In the genomic region with DNA sequence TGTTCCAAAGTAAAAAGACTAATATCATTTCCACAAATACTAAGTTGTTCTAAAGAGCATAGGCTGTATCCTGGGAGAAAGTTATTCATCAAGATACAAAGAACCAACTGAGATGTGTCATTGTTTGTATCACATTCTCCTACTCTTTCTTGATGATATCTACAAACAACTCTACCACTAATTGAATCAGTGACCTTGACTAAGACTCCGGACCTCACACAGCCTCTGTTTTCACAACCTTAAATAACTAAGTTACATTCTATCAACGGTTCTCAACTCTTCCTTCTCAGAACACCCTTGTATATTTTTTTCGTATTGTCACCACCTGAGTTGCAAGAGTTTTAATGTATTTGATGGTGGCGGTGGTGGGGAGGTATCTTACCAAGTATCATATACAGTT, we compare ENCODE assay signal across 17 cellular contexts.
"Had no signal": no experiment of that assay in that cellular context is flagged by ENCODE, and none has a peak within 500 bp of the region (broad histone marks: within the 10 kb centered on the region; RNA-seq: fewer than 3 reads in every experiment).

No MANE protein-coding gene starts in this region.

- H3K4me3 Mint-ChIP-seq: activated CD4-positive, alpha-beta T cell treated with anti-CD3 and anti-CD28 coated beads, Interleukin-2, amount 10 ng/mL, durations not matched to agents 7 days and 5 days; activated CD8-positive, alpha-beta T cell treated with anti-CD3 and anti-CD28 coated beads, Interleukin-2, amount 10 ng/mL, durations not matched to agents 7 days and 5 days; activated T-cell treated with anti-CD3 and anti-CD28 coated beads, Interleukin-2, amount 50 U/mL, for 72 hours; central memory CD8-positive, alpha-beta T cell; endodermal cell; memory B cell had no signal

- H3K27me3 ChIP-seq: colonic mucosa, hepatocyte, upper lobe of left lung had no signal

- H3K4me3 ChIP-seq: colonic mucosa, hepatocyte, upper lobe of left lung had no signal

- H3K27ac Mint-ChIP-seq: activated CD4-positive, alpha-beta T cell treated with anti-CD3 and anti-CD28 coated beads, Interleukin-2, amount 10 ng/mL, durations not matched to agents 7 days and 5 days; activated CD8-positive, alpha-beta T cell treated with anti-CD3 and anti-CD28 coated beads, Interleukin-2, amount 10 ng/mL, durations not matched to agents 7 days and 5 days; activated T-cell treated with anti-CD3 and anti-CD28 coated beads, Interleukin-2, amount 50 U/mL, for 72 hours; endodermal cell; memory B cell had no signal

- H2AFZ ChIP-seq: hepatocyte had no signal

- H3K9me3 ChIP-seq: colonic mucosa, upper lobe of left lung had no signal

- H3K27ac ChIP-seq: colonic mucosa, epithelial cell of prostate, hepatocyte, upper lobe of left lung had no signal

- H3K36me3 ChIP-seq: colonic mucosa had no signal

- ATAC-seq: activated CD8-positive, alpha-beta T cell treated with anti-CD3 and anti-CD28 coated beads, Interleukin-2, amount 10 ng/mL, durations not matched to agents 7 days and 5 days had no signal

- H3K9me3 Mint-ChIP-seq: activated CD4-positive, alpha-beta T cell treated with anti-CD3 and anti-CD28 coated beads, Interleukin-2, amount 10 ng/mL, durations not matched to agents 7 days and 5 days; activated T-cell treated with anti-CD3 and anti-CD28 coated beads, Interleukin-2, amount 50 U/mL, for 72 hours; central memory CD8-positive, alpha-beta T cell; endodermal cell; memory B cell had no signal

- DNase-seq: activated CD4-positive, alpha-beta T cell treated with anti-CD3 and anti-CD28 coated beads, Interleukin-2, amount 10 ng/mL, durations not matched to agents 7 days and 5 days; activated CD8-positive, alpha-beta T cell treated with anti-CD3 and anti-CD28 coated beads, Interleukin-2, amount 10 ng/mL, durations not matched to agents 7 days and 5 days; activated gamma-delta T cell treated with Interleukin-2 at 50 U/mL for 16 hours; aorta; colonic mucosa; endodermal cell; foreskin fibroblast; retina; stimulated activated naive CD4-positive, alpha-beta T cell; T-helper 1 cell; T1000; upper lobe of left lung had no signal

- H3K27me3 Mint-ChIP-seq: activated CD4-positive, alpha-beta T cell treated with anti-CD3 and anti-CD28 coated beads, Interleukin-2, amount 10 ng/mL, durations not matched to agents 7 days and 5 days; central memory CD8-positive, alpha-beta T cell; memory B cell had no signal

- H3K4me2 ChIP-seq: hepatocyte had no signal
